Comparison of ENCODE assay signal across 16 cellular contexts in the genomic region with DNA sequence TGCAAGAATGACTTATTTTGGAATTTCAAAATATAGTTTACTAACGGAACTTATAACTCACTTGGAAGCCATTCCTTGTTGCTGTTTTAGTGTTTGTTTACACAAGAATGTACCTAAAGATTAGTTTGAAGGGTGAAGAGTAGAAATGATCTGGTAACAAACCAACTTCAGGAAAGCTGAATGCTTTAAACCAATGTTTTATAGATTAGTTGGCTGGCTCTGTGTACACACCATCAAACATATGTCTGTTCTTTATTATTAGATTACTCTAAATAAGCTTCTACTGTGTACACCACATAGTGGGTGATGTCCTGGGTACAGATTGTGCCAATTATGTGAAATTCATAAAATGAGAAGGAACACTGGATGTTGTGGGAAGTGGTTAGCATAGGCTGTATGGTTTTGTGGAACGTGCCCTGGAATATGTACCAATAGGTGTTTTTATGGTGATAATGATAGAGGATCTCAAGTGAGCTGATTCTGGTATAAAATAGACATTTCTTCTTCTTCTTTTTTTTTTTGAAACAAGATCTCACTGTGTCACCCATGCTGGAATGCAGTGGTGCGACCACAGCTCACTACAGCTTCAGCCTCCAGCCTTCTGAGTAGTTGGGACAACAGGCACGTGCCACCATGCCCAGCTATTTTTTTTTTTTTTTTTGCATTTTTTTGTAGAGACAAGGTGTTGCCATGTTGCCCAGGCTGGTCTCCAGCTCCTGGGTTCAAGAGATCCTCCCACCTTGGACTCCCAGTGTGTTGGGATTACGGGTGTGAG.
DNase-seq lines count a peak whose midpoint lies in the region; ATAC-seq and TF ChIP-seq lines count a peak whose summit lies in the region.
"Had no signal": no experiment of that assay in that cellular context is flagged by ENCODE, and none has a peak within 500 bp of the region (broad histone marks: within the 10 kb centered on the region; RNA-seq: fewer than 3 reads in every experiment).

No MANE protein-coding gene starts in this region.

- ATAC-seq in HG03460 (IDR thresholded peaks at IDR 0.05; ENCODE audit: unreplicated experiment) (no peak), GM21717 (IDR thresholded peaks at IDR 0.05; ENCODE audit: unreplicated experiment) (no peak)
- ATAC-seq: Right ventricle myocardium inferior had no signal

- H2AFZ ChIP-seq in PC-9: no peak overlapping the region
- no peak overlapping the region for H2AFZ ChIP-seq in neural progenitor cell (replicated peaks)
- H2AFZ ChIP-seq: GM23248 had no signal

- H3K27ac ChIP-seq in breast epithelium (no peak overlapping the region), PC-9 (0 out of 2 replicates have a peak overlapping the region, but pooled peaks have one; percentile 11), caudate nucleus (ENCODE audit: low read depth, low read length) (peak overlapping the region; percentile 33), neural progenitor cell (no peak overlapping the region)
- H3K27ac ChIP-seq: GM23248 had no signal

- TF ChIP-seq POLR2A in breast epithelium (IDR thresholded peaks at IDR 0.05): no peak
- TF ChIP-seq POLR2A in erythroblast (IDR thresholded peaks at IDR 0.05; ENCODE audit: low read length): no peak

- H3K9me3 Mint-ChIP-seq in MCF 10A (ENCODE audit: unreplicated experiment): no peaks in the 10 kb centered on the region
- H3K9me3 Mint-ChIP-seq in neural progenitor cell: no peaks in the 10 kb centered on the region

- H3K27me3 ChIP-seq in breast epithelium: no peaks in the 10 kb centered on the region
- no peaks in the 10 kb centered on the region for H3K27me3 ChIP-seq in PC-9 (ENCODE audit: insufficient read depth, low read depth)
- no peaks in the 10 kb centered on the region for H3K27me3 ChIP-seq in neural progenitor cell

- CTCF ChIA-PET in MCF 10A (lab: Yijun Ruan, JAX) (interaction anchor here (0.7 to 2.9 kb wide), 6 partner anchors 15 to 535 kb away, joined by 3 to 9 read pairs (median 4); no protein-coding TSS in a partner anchor), PC-9 (lab: Charles Lee) (interaction anchor here (0.6 kb wide), 2 partner anchors 74 to 345 kb away, joined by 3 to 4 read pairs; no protein-coding TSS in a partner anchor)

- H3K4me1 Mint-ChIP-seq in MCF 10A (ENCODE audit: insufficient read depth, unreplicated experiment) (peaks cover 6% of the 10 kb centered on the region), neural progenitor cell (peaks cover 8% of the 10 kb centered on the region)

- POLR2A ChIA-PET in MCF 10A (lab: Yijun Ruan, JAX): interaction anchor here (0.7 to 1.4 kb wide), 5 partner anchors 9 to 77 kb away, joined by 3 to 5 read pairs (median 3); no protein-coding TSS in a partner anchor
- POLR2A ChIA-PET in PC-9 (lab: Charles Lee; ENCODE audit: unreplicated experiment): no interaction called here

- H3K79me2 ChIP-seq in PC-9 (ENCODE audit: low read depth) (no peaks in the 10 kb centered on the region), neural progenitor cell (ENCODE audit: low read depth) (no peaks in the 10 kb centered on the region)

- no peak overlapping the region for H3K4me2 ChIP-seq in PC-9
- no peak overlapping the region for H3K4me2 ChIP-seq in neural progenitor cell

- H3K9ac ChIP-seq in neural progenitor cell: no peak overlapping the region
- H3K9ac ChIP-seq: GM23248 had no signal

- no peaks in the 10 kb centered on the region for H3K9me2 ChIP-seq in PC-9 (ENCODE audit: insufficient read depth)

- H3K4me3 Mint-ChIP-seq in MCF 10A (ENCODE audit: unreplicated experiment): no peak overlapping the region
- no peak overlapping the region for H3K4me3 Mint-ChIP-seq in neural progenitor cell
- H3K4me3 Mint-ChIP-seq: CD4-positive, CD25-positive, alpha-beta regulatory T cell had no signal

- H3F3A ChIP-seq in PC-9 (ENCODE audit: insufficient read depth, low read depth): no peaks in the 10 kb centered on the region
- H3F3A ChIP-seq in neural progenitor cell (ENCODE audit: low read depth): no peaks in the 10 kb centered on the region

- BruUV-seq in MCF 10A (replicated peaks; lab: Mats Ljungman, UMichigan) (no TSS peak), PC-9 (replicated peaks; lab: Mats Ljungman, UMichigan) (no TSS peak)

- H3K36me3 ChIP-seq in breast epithelium (no peaks in the 10 kb centered on the region), PC-9 (ENCODE audit: low read depth) (no peaks in the 10 kb centered on the region), neural progenitor cell (peaks cover 5% of the 10 kb centered on the region)

- H3K27ac Mint-ChIP-seq in MCF 10A (ENCODE audit: low read depth, unreplicated experiment): peak overlapping the region; percentile 73
- no peak overlapping the region for H3K27ac Mint-ChIP-seq in neural progenitor cell

- DNase-seq in MCF 10A (ENCODE audit: unreplicated experiment): no peak
- no peak for DNase-seq in breast epithelium (ENCODE audit: low spot score in 2 of 2)
- DNase-seq in PC-9: peak in 1 of 2 experiments; percentile 45
- no peak for DNase-seq in caudate nucleus (lab: John Stamatoyannopoulos, UW)
- no peak for DNase-seq in neural progenitor cell (ENCODE audit: low spot score)
- DNase-seq in erythroblast (lab: John Stamatoyannopoulos, UW): no peak
- DNase-seq: Calu3; CD4-positive, CD25-positive, alpha-beta regulatory T cell; GDM1; GM23248; NCI-H1417 treated with DMSO at 0.1 percent for 48 hours; NCI-H2029 treated with DMSO at 0.1 percent for 48 hours; NK-92 treated with Interleukin-12 subunit alpha and Interleukin-12 subunit beta, amount 100 ng/mL, for 24 hours had no signal

- H3K4me1 ChIP-seq in breast epithelium (no peaks in the 10 kb centered on the region), PC-9 (replicated peaks; ENCODE audit: insufficient read depth) (peaks cover 4% of the 10 kb centered on the region; the same call in 1 of the 2 replicates), neural progenitor cell (peaks cover 9% of the 10 kb centered on the region)

- no peak overlapping the region for H3K4me3 ChIP-seq in breast epithelium
- H3K4me3 ChIP-seq in PC-9: no peak overlapping the region; the same call in 1 of the 2 replicates
- no peak overlapping the region for H3K4me3 ChIP-seq in neural progenitor cell
- H3K4me3 ChIP-seq: GM23248 had no signal

- peaks cover 17% of the 10 kb centered on the region for H3K36me3 Mint-ChIP-seq in MCF 10A (ENCODE audit: insufficient read depth, unreplicated experiment)
- H3K36me3 Mint-ChIP-seq in neural progenitor cell: peaks cover 9% of the 10 kb centered on the region

- TF ChIP-seq CTCF in MCF 10A (IDR thresholded peaks at IDR 0.05; ENCODE audit: unreplicated experiment) (no peak), breast epithelium (IDR thresholded peaks at IDR 0.05) (no peak), PC-9 (conservative IDR thresholded peaks at IDR 0.05) (no peak), neural progenitor cell (IDR thresholded peaks at IDR 0.05) (no peak)

- intact Hi-C loops in MCF 10A (cut with micrococcal nuclease): no loop called here
- intact Hi-C loops in breast epithelium (cut with DNase I; ENCODE audit: low total_unique reads): no loop called here
- intact Hi-C loops in PC-9 (cut with micrococcal nuclease; ENCODE audit: unreplicated experiment): no loop called here

- H4K20me1 ChIP-seq in PC-9 (ENCODE audit: insufficient read depth): no peaks in the 10 kb centered on the region
- H4K20me1 ChIP-seq in neural progenitor cell (ENCODE audit: low read depth): no peaks in the 10 kb centered on the region

- no peaks in the 10 kb centered on the region for H3K27me3 Mint-ChIP-seq in MCF 10A (ENCODE audit: insufficient read depth, unreplicated experiment)
- H3K27me3 Mint-ChIP-seq in neural progenitor cell (ENCODE audit: insufficient read depth, low read depth): no peaks in the 10 kb centered on the region
- H3K27me3 Mint-ChIP-seq: CD4-positive, CD25-positive, alpha-beta regulatory T cell had no signal

- H3K9me3 ChIP-seq in breast epithelium (no peaks in the 10 kb centered on the region), PC-9 (ENCODE audit: insufficient read depth, low read depth) (no peaks in the 10 kb centered on the region), neural progenitor cell (ENCODE audit: low read depth) (no peaks in the 10 kb centered on the region)

Comparison
In these comparisons a context has a peak if more than half of its experiments do, and no peak if none do; other contexts are left out.
1. H3K27ac ChIP-seq: peak in PC-9 (single experiment) and caudate nucleus (single experiment); none in breast epithelium (0 of 2) and neural progenitor cell (single experiment).